ENCODE assay signal across 2 cellular contexts in genomic region chr17:7361906-7362305, GRCh38.
TF ChIP-seq lines count a peak whose summit lies in the region.

No MANE protein-coding gene starts in this region.

TF ChIP-seq in HEK293, 187 proteins besides CTCF, POLR2A, EP300 and RAD21:
- TF ChIP-seq KLF10 (tag by site-specific recombination; IDR thresholded peaks at IDR 0.05) (no peak), GLIS1 (tag by site-specific recombination; IDR thresholded peaks at IDR 0.05) (peak; percentile 14; the same call in 1 of the 2 replicates), ZNF544 (tag by site-specific recombination; IDR thresholded peaks at IDR 0.05) (no peak), PRDM10 (tag by site-specific recombination; IDR thresholded peaks at IDR 0.05) (peak; percentile 80)
- TF ChIP-seq, protein P1, sequence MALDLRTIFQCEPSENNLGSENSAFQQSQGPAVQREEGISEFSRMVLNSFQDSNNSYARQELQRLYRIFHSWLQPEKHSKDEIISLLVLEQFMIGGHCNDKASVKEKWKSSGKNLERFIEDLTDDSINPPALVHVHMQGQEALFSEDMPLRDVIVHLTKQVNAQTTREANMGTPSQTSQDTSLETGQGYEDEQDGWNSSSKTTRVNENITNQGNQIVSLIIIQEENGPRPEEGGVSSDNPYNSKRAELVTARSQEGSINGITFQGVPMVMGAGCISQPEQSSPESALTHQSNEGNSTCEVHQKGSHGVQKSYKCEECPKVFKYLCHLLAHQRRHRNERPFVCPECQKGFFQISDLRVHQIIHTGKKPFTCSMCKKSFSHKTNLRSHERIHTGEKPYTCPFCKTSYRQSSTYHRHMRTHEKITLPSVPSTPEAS (tag by site-specific recombination; IDR thresholded peaks at IDR 0.05): no peak

TF ChIP-seq in GM12891, 5 proteins besides CTCF, POLR2A, EP300 and RAD21:
- TF ChIP-seq POU2F2 (IDR thresholded peaks at IDR 0.05; ENCODE audit: low read depth, low read length): no peak
- no peak for TF ChIP-seq SPI1 (IDR thresholded peaks at IDR 0.05; ENCODE audit: low read depth, low read length)
- TF ChIP-seq PAX5 (IDR thresholded peaks at IDR 0.05; ENCODE audit: insufficient read depth, low read length, severe bottlenecking): no peak
- no peak for TF ChIP-seq POLR2AphosphoS5 (IDR thresholded peaks at IDR 0.05; ENCODE audit: low read depth, low read length)
- no peak for TF ChIP-seq TAF1 (IDR thresholded peaks at IDR 0.05; ENCODE audit: low read depth, low read length)
